2 cellular contexts compared by ENCODE assay signal in the genomic region with DNA sequence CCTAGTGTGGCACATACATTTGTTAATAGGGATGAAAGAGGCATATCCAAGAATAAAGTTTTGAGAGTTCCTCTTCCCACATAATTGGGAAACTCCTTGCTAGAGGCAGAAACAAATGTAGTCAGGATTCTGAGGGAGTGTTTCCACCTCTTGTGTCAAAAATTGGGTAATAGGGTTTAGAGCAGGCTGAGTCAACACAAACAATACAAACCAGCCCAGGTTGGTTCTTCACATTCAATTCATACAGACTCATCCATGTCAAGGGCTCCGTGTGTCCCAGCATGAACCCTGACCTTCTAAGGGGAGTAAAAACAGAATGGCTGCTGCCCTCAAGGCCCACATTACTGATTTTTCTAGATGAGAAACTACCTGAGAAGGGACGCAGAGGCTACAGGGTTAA.
TF ChIP-seq lines count a peak whose summit lies in the region.

No MANE protein-coding gene starts in this region.

TF ChIP-seq in A549, 52 proteins besides CTCF, POLR2A, EP300 and RAD21:
- TF ChIP-seq, protein P1, sequence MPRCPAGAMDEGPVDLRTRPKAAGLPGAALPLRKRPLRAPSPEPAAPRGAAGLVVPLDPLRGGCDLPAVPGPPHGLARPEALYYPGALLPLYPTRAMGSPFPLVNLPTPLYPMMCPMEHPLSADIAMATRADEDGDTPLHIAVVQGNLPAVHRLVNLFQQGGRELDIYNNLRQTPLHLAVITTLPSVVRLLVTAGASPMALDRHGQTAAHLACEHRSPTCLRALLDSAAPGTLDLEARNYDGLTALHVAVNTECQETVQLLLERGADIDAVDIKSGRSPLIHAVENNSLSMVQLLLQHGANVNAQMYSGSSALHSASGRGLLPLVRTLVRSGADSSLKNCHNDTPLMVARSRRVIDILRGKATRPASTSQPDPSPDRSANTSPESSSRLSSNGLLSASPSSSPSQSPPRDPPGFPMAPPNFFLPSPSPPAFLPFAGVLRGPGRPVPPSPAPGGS (IDR thresholded peaks at IDR 0.05) = no peak
- TF ChIP-seq, protein P2, sequence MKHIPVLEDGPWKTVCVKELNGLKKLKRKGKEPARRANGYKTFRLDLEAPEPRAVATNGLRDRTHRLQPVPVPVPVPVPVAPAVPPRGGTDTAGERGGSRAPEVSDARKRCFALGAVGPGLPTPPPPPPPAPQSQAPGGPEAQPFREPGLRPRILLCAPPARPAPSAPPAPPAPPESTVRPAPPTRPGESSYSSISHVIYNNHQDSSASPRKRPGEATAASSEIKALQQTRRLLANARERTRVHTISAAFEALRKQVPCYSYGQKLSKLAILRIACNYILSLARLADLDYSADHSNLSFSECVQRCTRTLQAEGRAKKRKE (CRISPR knock-in tag; IDR thresholded peaks at IDR 0.05; ENCODE audit: low read depth) = no peak
- TF ChIP-seq FOSL2 (IDR thresholded peaks at IDR 0.05) (no peak), FOSL2 (CRISPR knock-in tag; IDR thresholded peaks at IDR 0.05) (no peak), ESRRA (IDR thresholded peaks at IDR 0.05; ENCODE audit: borderline replicate concordance, low read length) (no peak), HEYL (CRISPR knock-in tag; IDR thresholded peaks at IDR 0.05) (no peak), MYC (IDR thresholded peaks at IDR 0.05; ENCODE audit: borderline replicate concordance, low read length) (no peak), RFX5 (IDR thresholded peaks at IDR 0.05) (no peak), RCOR1 (IDR thresholded peaks at IDR 0.05; ENCODE audit: low read depth, low read length) (no peak), ZNF302 (CRISPR knock-in tag; IDR thresholded peaks at IDR 0.05) (no peak), CBX8 (IDR thresholded peaks at IDR 0.05) (no peak), HOXA7 (CRISPR knock-in tag; IDR thresholded peaks at IDR 0.05) (no peak), POLR2AphosphoS2 (conservative IDR thresholded peaks at IDR 0.05; ENCODE audit: low read length) (no peak), TP53 (CRISPR knock-in tag; IDR thresholded peaks at IDR 0.05) (no peak)

TF ChIP-seq in IMR-90, 13 proteins besides CTCF, POLR2A, EP300 and RAD21:
- TF ChIP-seq CEBPB (IDR thresholded peaks at IDR 0.05; ENCODE audit: low read depth, low read length) (peak; percentile 8; the same call in 1 of the 2 replicates), NFE2L2 (IDR thresholded peaks at IDR 0.05; ENCODE audit: low read depth, low read length) (no peak)
